8 cellular contexts compared by ENCODE assay signal in the genomic region with DNA sequence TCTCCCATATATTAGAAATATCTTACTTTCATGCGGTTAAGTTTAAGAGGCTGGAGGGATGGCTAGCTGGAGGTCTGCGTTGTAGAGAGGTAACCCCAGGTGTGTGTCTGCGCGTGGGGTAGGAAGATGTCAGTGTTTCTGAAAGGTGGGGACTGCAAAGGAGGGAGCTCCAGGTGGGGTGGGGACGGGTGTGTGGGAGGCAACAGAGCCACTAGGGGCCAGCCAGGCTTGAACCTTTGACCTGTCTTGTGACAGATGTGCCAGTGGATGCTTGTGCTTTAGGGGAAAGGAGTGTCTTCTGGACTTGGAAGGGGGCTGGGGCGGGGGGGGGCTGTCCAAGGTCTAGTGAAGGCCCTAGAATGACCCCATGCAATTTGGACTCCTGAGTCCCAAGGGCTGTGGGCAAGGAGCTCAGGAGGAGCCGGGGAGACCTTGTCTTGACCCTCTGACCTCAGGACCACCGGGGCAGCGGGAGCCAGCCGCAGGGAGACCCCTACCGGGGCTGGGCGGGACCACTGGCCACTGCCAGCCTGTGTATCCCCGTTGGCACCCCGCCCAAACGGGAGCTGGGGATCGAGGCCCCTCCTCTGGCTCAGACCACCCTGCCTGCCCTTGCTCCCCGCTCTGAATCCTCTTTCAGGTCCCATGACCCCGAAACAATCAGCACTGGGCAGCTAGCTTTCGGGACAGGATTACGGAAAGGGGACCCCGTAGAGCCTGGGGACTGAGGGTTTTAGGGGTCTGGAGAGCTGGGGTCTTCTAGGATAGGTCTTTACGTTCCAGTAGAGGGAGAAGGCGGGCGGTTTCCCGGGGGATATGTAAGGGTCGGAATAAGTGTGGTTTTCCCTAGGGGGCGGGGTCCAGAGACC. TPM values are rescaled to one million over a fixed set of nuclear protein-coding genes. Genes with fewer than 3 reads are reported as not detected.
DNase-seq lines count a peak whose midpoint lies in the region; ATAC-seq and TF ChIP-seq lines count a peak whose summit lies in the region.

No MANE protein-coding gene starts in this region.

- no peaks in the 10 kb centered on the region for H4K20me1 ChIP-seq in OCI-LY1 (ENCODE audit: insufficient read depth, low read length)

- no peaks in the 10 kb centered on the region for H3K9me3 ChIP-seq in OCI-LY1 (ENCODE audit: low read length)

- H3K9me2 ChIP-seq in OCI-LY1 (ENCODE audit: low read depth, low read length), result no peaks in the 10 kb centered on the region

- H3K27ac Mint-ChIP-seq in endothelial cell (ENCODE audit: unreplicated experiment) (no peak overlapping the region), progenitor cell of endocrine pancreas (peak overlapping the region; percentile 54)

- peak overlapping the region; percentile 31 for H3K27ac ChIP-seq in OCI-LY1 (ENCODE audit: low read depth, low read length, poor library complexity, severe bottlenecking)

- H3K27me3 ChIP-seq in OCI-LY1 (ENCODE audit: insufficient read depth, low read length), result no peaks in the 10 kb centered on the region; the same call in 1 of the 2 replicates

- H3K4me1 ChIP-seq in OCI-LY1 (ENCODE audit: insufficient read depth, low read length, severe bottlenecking), result peaks cover 33% of the 10 kb centered on the region

- no peak overlapping the region for H2AFZ ChIP-seq in OCI-LY1 (ENCODE audit: low read length)

- DNase-seq in ELR (ENCODE audit: low read depth) (peak; percentile 13), endothelial cell (ENCODE audit: low spot score) (peak; percentile 61), progenitor cell of endocrine pancreas (ENCODE audit: low spot score, unreplicated experiment) (no peak), GDM1 (lab: John Stamatoyannopoulos, UW) (no peak), iPS-NIHi7 (ENCODE audit: extremely low spot score) (no peak)

- TF ChIP-seq CTCF in OCI-LY1 (IDR thresholded peaks at IDR 0.05; ENCODE audit: low read length), result no peak
- no peak for TF ChIP-seq CTCF in endothelial cell (IDR thresholded peaks at IDR 0.05; ENCODE audit: unreplicated experiment)
- peak; percentile 20 for TF ChIP-seq CTCF in progenitor cell of endocrine pancreas (IDR thresholded peaks at IDR 0.05; ENCODE audit: unreplicated experiment)

- H3K4me1 Mint-ChIP-seq in endothelial cell (ENCODE audit: unreplicated experiment), result peaks cover 24% of the 10 kb centered on the region
- H3K4me1 Mint-ChIP-seq in progenitor cell of endocrine pancreas (ENCODE audit: low read depth), result peaks cover 19% of the 10 kb centered on the region

- H3K4me3 ChIP-seq in OCI-LY1 (ENCODE audit: low read depth, low read length, poor library complexity, severe bottlenecking), result peak overlapping the region; percentile 67

- ATAC-seq in HG03520 (IDR thresholded peaks at IDR 0.05; ENCODE audit: unreplicated experiment) (no peak), GM19452 (IDR thresholded peaks at IDR 0.05; ENCODE audit: unreplicated experiment) (no peak)

- no peaks in the 10 kb centered on the region for H3K9me3 Mint-ChIP-seq in endothelial cell (ENCODE audit: unreplicated experiment)
- no peaks in the 10 kb centered on the region for H3K9me3 Mint-ChIP-seq in progenitor cell of endocrine pancreas (ENCODE audit: low read depth)

- H3K9ac ChIP-seq in OCI-LY1 (ENCODE audit: low read length), result peak overlapping the region; percentile 64; the same call in 1 of the 2 replicates

- H3K4me3 Mint-ChIP-seq in endothelial cell (ENCODE audit: unreplicated experiment), result peak overlapping the region; percentile 82
- peak overlapping the region; percentile 64 for H3K4me3 Mint-ChIP-seq in progenitor cell of endocrine pancreas (ENCODE audit: low read depth)

- peak overlapping the region; percentile 92 for H3K4me2 ChIP-seq in OCI-LY1 (ENCODE audit: low read length)

- no peaks in the 10 kb centered on the region for H3K36me3 ChIP-seq in OCI-LY1 (ENCODE audit: insufficient read depth, low read length)

- no peaks in the 10 kb centered on the region for H3K79me2 ChIP-seq in OCI-LY1 (ENCODE audit: insufficient read depth, low read length)

- H3F3A ChIP-seq in OCI-LY1 (ENCODE audit: insufficient read depth, low read length), result no peaks in the 10 kb centered on the region

- peaks cover 31% of the 10 kb centered on the region for H3K27me3 Mint-ChIP-seq in endothelial cell (ENCODE audit: unreplicated experiment)
- H3K27me3 Mint-ChIP-seq in progenitor cell of endocrine pancreas, result peaks cover 66% of the 10 kb centered on the region

- H3K36me3 Mint-ChIP-seq in endothelial cell (ENCODE audit: low read depth, unreplicated experiment) (peaks cover 4% of the 10 kb centered on the region), progenitor cell of endocrine pancreas (ENCODE audit: insufficient read depth) (no peaks in the 10 kb centered on the region)

RNA-seq across cellular contexts. Expression of a gene that starts 1.1 kb away (rescaled TPM):
- total RNA-seq in endothelial cell (ENCODE audit: unreplicated experiment) (0.77 TPM), progenitor cell of endocrine pancreas (0.89 and 0.91 TPM in 2 replicates)

RNA-seq across cellular contexts. Expression of a gene that starts 5.6 kb away (rescaled TPM):
- not detected for total RNA-seq in endothelial cell (ENCODE audit: unreplicated experiment)
- 1.2 and 2.0 TPM in 2 replicates for total RNA-seq in progenitor cell of endocrine pancreas

RNA-seq across cellular contexts. Expression of a gene that starts 19.0 kb away (rescaled TPM):
- total RNA-seq in endothelial cell (ENCODE audit: unreplicated experiment) (65.4 TPM), progenitor cell of endocrine pancreas (2.6 and 2.8 TPM in 2 replicates)

RNA-seq across cellular contexts. Expression of a gene that starts 26.1 kb away (rescaled TPM):
- total RNA-seq in endothelial cell (ENCODE audit: unreplicated experiment) (not detected), progenitor cell of endocrine pancreas (0.16 TPM in 1 of 2 replicates, not detected in the other)

RNA-seq across cellular contexts. Expression of a gene that starts 27.2 kb away (rescaled TPM):
- 183 TPM for total RNA-seq in endothelial cell (ENCODE audit: unreplicated experiment)
- total RNA-seq in progenitor cell of endocrine pancreas, result 290 and 318 TPM in 2 replicates

Comparison
In these comparisons a context has a peak if more than half of its experiments do, and no peak if none do; other contexts are left out.
1. DNase-seq: peak in ELR (single experiment) and endothelial cell (single experiment); none in progenitor cell of endocrine pancreas (single experiment), GDM1 (single experiment) and iPS-NIHi7 (single experiment).
2. RNA of a gene that starts 19.0 kb away (total RNA-seq): 65.4 TPM in endothelial cell (single experiment); 2.6 to 2.8 TPM in progenitor cell of endocrine pancreas; every median in the first group is over 10 times any median in the second.